ENCODE assay signal across 12 cellular contexts in genomic region chr9:86741311-86742215, GRCh38.
DNase-seq lines count a peak whose midpoint lies in the region; FAIRE-seq and TF ChIP-seq lines count a peak whose summit lies in the region.
"Had no signal": no experiment of that assay in that cellular context is flagged by ENCODE, and none has a peak within 500 bp of the region (broad histone marks: within the 10 kb centered on the region; RNA-seq: fewer than 3 reads in every experiment).

No MANE protein-coding gene starts in this region.

- no peaks in the 10 kb centered on the region for H3K4me1 Mint-ChIP-seq in CD8-positive, alpha-beta memory T cell

- WGBS in esophagus muscularis mucosa = 72% methylated on average over 8 of the region's 8 CpGs

- H4K20me1 ChIP-seq in keratinocyte (ENCODE audit: control insufficient read depth, extremely low read depth, insufficient read depth, low read length) = no peaks in the 10 kb centered on the region

- dilution Hi-C loops in keratinocyte (cut with MboI; ENCODE audit: extremely low pct_ligation_motif_present, low sequenced_read_pairs) = no loop called here

- H3K27ac Mint-ChIP-seq in CD8-positive, alpha-beta memory T cell = no peak overlapping the region

- H3K27ac ChIP-seq in keratinocyte (ENCODE audit: control insufficient read depth, insufficient read depth, low read length) = peak overlapping the region; percentile 39
- no peak overlapping the region for H3K27ac ChIP-seq in esophagus muscularis mucosa (replicated peaks in 1 of 4)
- H3K27ac ChIP-seq in CD8-positive, alpha-beta memory T cell (ENCODE audit: low read depth, low read length) = no peak overlapping the region

- H3K9ac ChIP-seq in keratinocyte (ENCODE audit: control insufficient read depth, extremely low read depth, insufficient read depth, low read length) = no peak overlapping the region

- TF ChIP-seq RAD21 in Ishikawa (IDR thresholded peaks at IDR 0.05; ENCODE audit: low read depth) = no peak

- no peaks in the 10 kb centered on the region for H3K9me1 ChIP-seq in keratinocyte (ENCODE audit: control insufficient read depth, extremely low read depth, insufficient read depth, low read length)

- H3K9me3 Mint-ChIP-seq in CD8-positive, alpha-beta memory T cell = no peaks in the 10 kb centered on the region

- H3K4me3 ChIP-seq in choroid plexus epithelial cell (ENCODE audit: low read depth, low read length) (no peak overlapping the region), keratinocyte (ENCODE audit: control insufficient read depth in 2 of 3, extremely low read depth in 1 of 3, insufficient read depth in 2 of 3, low read depth in 1 of 3, low read length in 3 of 3) (no peak overlapping the region), esophagus muscularis mucosa (no peak overlapping the region)
- no peak overlapping the region for H3K4me3 ChIP-seq in CD8-positive, alpha-beta memory T cell (ENCODE audit: low read length)

- H2AFZ ChIP-seq in keratinocyte (ENCODE audit: control insufficient read depth, low read length) = peak overlapping the region; percentile 31

- TF ChIP-seq CTCF in choroid plexus epithelial cell (conservative IDR thresholded peaks at IDR 0.05; ENCODE audit: low read depth, low read length) = no peak
- TF ChIP-seq CTCF in keratinocyte (optimal IDR thresholded peaks at IDR 0.05 in 1 of 3, IDR thresholded peaks at IDR 0.05 in 1 of 3, conservative IDR thresholded peaks at IDR 0.05 in 1 of 3; ENCODE audit: extremely low read depth in 1 of 3, insufficient read depth in 2 of 3, low read length in 3 of 3) = no peak
- TF ChIP-seq CTCF in esophagus muscularis mucosa (IDR thresholded peaks at IDR 0.05) = no peak

- intact Hi-C loops in esophagus muscularis mucosa (cut with DNase I) = no loop called here

- POLR2A ChIA-PET in CD8-positive, alpha-beta memory T cell (lab: Charles Lee) = no interaction called here

- H3K4me1 ChIP-seq in keratinocyte (ENCODE audit: control insufficient read depth, extremely low read depth, insufficient read depth, low read length) (peaks cover 10% of the 10 kb centered on the region), esophagus muscularis mucosa (no peaks in the 10 kb centered on the region)
- no peaks in the 10 kb centered on the region for H3K4me1 ChIP-seq in CD8-positive, alpha-beta memory T cell (ENCODE audit: insufficient read depth, low read length)

- peak overlapping the region; percentile 26 for H3K4me2 ChIP-seq in keratinocyte (ENCODE audit: control insufficient read depth, extremely low read depth, insufficient read depth, low read depth, low read length)

- FAIRE-seq in keratinocyte (lab: Jason Lieb, UNC) = peak; percentile 93

- H3K9me3 ChIP-seq in keratinocyte (ENCODE audit: control insufficient read depth, low read depth, low read length) (no peaks in the 10 kb centered on the region), esophagus muscularis mucosa (no peaks in the 10 kb centered on the region)
- no peaks in the 10 kb centered on the region for H3K9me3 ChIP-seq in CD8-positive, alpha-beta memory T cell (ENCODE audit: low read length)

- peak; percentile 80 for DNase-seq in A172 (ENCODE audit: low spot score)
- peak; percentile 83 for DNase-seq in choroid plexus epithelial cell (ENCODE audit: low read depth)
- DNase-seq in keratinocyte (ENCODE audit: low read depth, low spot score) = peak; percentile 96
- no peak for DNase-seq in esophagus muscularis mucosa (ENCODE audit: extremely low spot score)
- DNase-seq in nucleus accumbens (lab: John Stamatoyannopoulos, UW) = no peak
- DNase-seq in CD8-positive, alpha-beta memory T cell = no peak
- DNase-seq in NCI-H524 treated with DMSO at 0.1 percent for 48 hours (lab: John Stamatoyannopoulos, UW) = no peak
- DNase-seq: activated CD8-positive, alpha-beta memory T cell treated with anti-CD3 and anti-CD28 coated beads, Interleukin-2, amount 50 U/mL, for 48 hours; central memory CD4-positive, alpha-beta T cell; GDM1; MM.1S had no signal

- no peaks in the 10 kb centered on the region for H3K36me3 Mint-ChIP-seq in CD8-positive, alpha-beta memory T cell

- no peak for TF ChIP-seq POLR2A in esophagus muscularis mucosa (IDR thresholded peaks at IDR 0.05; ENCODE audit: low read depth)

- H3K27me3 ChIP-seq in keratinocyte (ENCODE audit: control insufficient read depth, extremely low read depth, insufficient read depth, low read length) = no peaks in the 10 kb centered on the region
- H3K27me3 ChIP-seq in esophagus muscularis mucosa = no peaks in the 10 kb centered on the region
- H3K27me3 ChIP-seq in CD8-positive, alpha-beta memory T cell (ENCODE audit: insufficient read depth, low read length, poor library complexity, severe bottlenecking) = peaks cover 3% of the 10 kb centered on the region

- no peaks in the 10 kb centered on the region for H3K79me2 ChIP-seq in keratinocyte (ENCODE audit: control insufficient read depth, insufficient read depth, low read length)

- no peak overlapping the region for H3K4me3 Mint-ChIP-seq in CD8-positive, alpha-beta memory T cell

- H3K36me3 ChIP-seq in keratinocyte (ENCODE audit: control insufficient read depth in 2 of 2, extremely low read depth in 1 of 2, insufficient read depth in 2 of 2, low read length in 2 of 2) = no peaks in the 10 kb centered on the region
- no peaks in the 10 kb centered on the region for H3K36me3 ChIP-seq in esophagus muscularis mucosa
- H3K36me3 ChIP-seq in CD8-positive, alpha-beta memory T cell (ENCODE audit: insufficient read depth, low read length) = no peaks in the 10 kb centered on the region

- CTCF ChIA-PET in CD8-positive, alpha-beta memory T cell (lab: Charles Lee) = interaction anchor here (0.6 kb wide), 1 partner anchor 16 kb away, joined by 3 read pairs; no protein-coding TSS in a partner anchor

- peaks cover 4 to 5% of the 10 kb centered on the region in 2 donors for H3K27me3 Mint-ChIP-seq in CD8-positive, alpha-beta memory T cell

- TF ChIP-seq EP300 in Ishikawa (IDR thresholded peaks at IDR 0.05; ENCODE audit: borderline replicate concordance) (no peak), esophagus muscularis mucosa (IDR thresholded peaks at IDR 0.05) (no peak)

TF ChIP-seq in Ishikawa, 13 proteins besides CTCF, POLR2A, EP300 and RAD21:
- TF ChIP-seq TCF12 (IDR thresholded peaks at IDR 0.05; ENCODE audit: low read depth) = no peak
- no peak for TF ChIP-seq EGR1 (IDR thresholded peaks at IDR 0.05)
- TF ChIP-seq FOXM1 (IDR thresholded peaks at IDR 0.05; ENCODE audit: borderline replicate concordance, low read depth) = no peak
- TF ChIP-seq NFIC (IDR thresholded peaks at IDR 0.05) = no peak
- TF ChIP-seq TEAD4 (IDR thresholded peaks at IDR 0.05) = 0 out of 2 replicates have a peak, but pooled peaks have one; percentile 26
- TF ChIP-seq TAF1 (IDR thresholded peaks at IDR 0.05; ENCODE audit: low read depth) = no peak
- TF ChIP-seq YY1 (IDR thresholded peaks at IDR 0.05; ENCODE audit: low read depth) = no peak

Comparison
In these comparisons a context has a peak if more than half of its experiments do, and no peak if none do; other contexts are left out.
1. DNase-seq: peak in A172 (single experiment), choroid plexus epithelial cell (single experiment) and keratinocyte (single experiment); none in esophagus muscularis mucosa (single experiment), nucleus accumbens (0 of 56), CD8-positive, alpha-beta memory T cell (0 of 5) and NCI-H524 treated with DMSO at 0.1 percent for 48 hours (single experiment).